In the genomic region with DNA sequence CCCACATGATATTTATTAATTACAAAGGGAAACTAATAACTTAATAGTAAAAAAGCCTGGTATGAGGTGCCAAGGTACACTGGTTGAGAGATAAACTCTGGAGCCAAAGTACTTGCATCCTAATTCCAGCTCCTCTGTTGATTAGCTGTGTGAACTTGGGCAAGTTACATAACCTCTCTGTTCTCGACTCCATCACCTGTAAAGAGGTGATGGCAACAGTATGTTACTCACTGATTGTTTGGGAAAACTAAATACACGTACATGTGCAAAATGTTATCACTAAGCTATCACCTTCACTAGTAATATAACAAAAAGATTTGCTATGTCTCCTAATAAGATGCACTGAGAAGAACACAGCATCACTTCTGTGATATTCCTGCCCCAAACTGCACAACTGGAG, we compare ENCODE assay signal across 28 cellular contexts.
"Had no signal": no experiment of that assay in that cellular context is flagged by ENCODE, and none has a peak within 500 bp of the region (broad histone marks: within the 10 kb centered on the region; RNA-seq: fewer than 3 reads in every experiment).

No MANE protein-coding gene starts in this region.

- H3K27ac ChIP-seq: stomach, suprapubic skin, testis, thoracic aorta, thyroid gland, tibial artery, tibial nerve, transverse colon, upper lobe of left lung, upper lobe of right lung, uterus, vagina had no signal

- H3K36me3 ChIP-seq: stomach, suprapubic skin, thoracic aorta, thyroid gland, tibial artery, tibial nerve, transverse colon, upper lobe of left lung, upper lobe of right lung, uterus, vagina had no signal

- DNase-seq: stimulated activated CD4-positive, alpha-beta T cell treated with anti-CD3 and anti-CD28 coated beads, Interleukin-2, amount 100 ng/mL, for 48 hours; stimulated activated CD4-positive, alpha-beta T cell treated with anti-CD3 and anti-CD28 coated beads, Interleukin-4, amount 100 ng/mL, for 1 hour; stimulated activated CD4-positive, alpha-beta T cell treated with anti-CD3 and anti-CD28 coated beads, Interleukin-4, amount 100 ng/mL, for 24 hours; stimulated activated CD4-positive, alpha-beta T cell treated with anti-CD3 and anti-CD28 coated beads, Interleukin-4, amount 100 ng/mL, for 4 hours; stimulated activated CD8-positive, alpha-beta memory T cell treated with anti-CD3 and anti-CD28 coated beads, Interleukin-4, amount 100 ng/mL, for 48 hours; stimulated activated naive B cell treated with anti-CD40 and anti-IgM and Interleukin-4, amounts not matched to agents 10 μg/mL and 1 μg/mL and 100 μg/mL, for 72 hours; stimulated activated naive CD4-positive, alpha-beta T cell; stimulated activated naive CD4-positive, alpha-beta T cell treated with Interleukin-2 at 50 U/mL for 16 hours; stimulated activated naive CD8-positive, alpha-beta T cell treated with anti-CD3 and anti-CD28 coated beads, Interleukin-15, amount 100 ng/mL, for 72 hours; stimulated activated naive CD8-positive, alpha-beta T cell treated with anti-CD3 and anti-CD28 coated beads, Interleukin-15, Interleukin-2, amounts not matched to agents 100 U/mL and 50 U/mL, for 24 hours; stomach; substantia nigra; testis; thyroid gland; tibial artery; transverse colon; trophoblast cell; upper lobe of left lung; upper lobe of right lung; uterus had no signal

- H3K4me1 Mint-ChIP-seq: stimulated activated effector memory CD8-positive, alpha-beta T cell treated with anti-CD3 and anti-CD28 coated beads, Interleukin-12 subunit alpha, Interleukin-12 subunit beta, amount 100 ng/mL, for 72 hours; stimulated activated memory B cell treated with anti-CD40 and anti-IgM and Interleukin-4, amounts not matched to agents 10 μg/mL and 1 μg/mL and 100 μg/mL, for 72 hours; stimulated activated naive CD8-positive, alpha-beta T cell treated with anti-CD3 and anti-CD28 coated beads, Interleukin-15, amount 100 ng/mL, for 72 hours had no signal

- H3K36me3 Mint-ChIP-seq: stimulated activated effector memory CD8-positive, alpha-beta T cell treated with anti-CD3 and anti-CD28 coated beads, Interleukin-12 subunit alpha, Interleukin-12 subunit beta, amount 100 ng/mL, for 72 hours; stimulated activated memory B cell treated with anti-CD40 and anti-IgM and Interleukin-4, amounts not matched to agents 10 μg/mL and 1 μg/mL and 100 μg/mL, for 72 hours; stimulated activated naive B cell treated with anti-CD40 and anti-IgM and Interleukin-4, amounts not matched to agents 10 μg/mL and 1 μg/mL and 100 μg/mL, for 72 hours; type B pancreatic cell had no signal

- H3K27me3 ChIP-seq: stomach, suprapubic skin, testis, thyroid gland, tibial artery, tibial nerve, transverse colon, upper lobe of left lung, upper lobe of right lung, uterus, vagina had no signal

- H3K4me3 ChIP-seq: stomach, suprapubic skin, testis, thoracic aorta, thyroid gland, tibial artery, tibial nerve, transverse colon, upper lobe of left lung, upper lobe of right lung, uterus, vagina had no signal

- H3K4me3 Mint-ChIP-seq: stimulated activated effector memory CD8-positive, alpha-beta T cell treated with anti-CD3 and anti-CD28 coated beads, Interleukin-12 subunit alpha, Interleukin-12 subunit beta, amount 100 ng/mL, for 72 hours; stimulated activated memory B cell treated with anti-CD40 and anti-IgM and Interleukin-4, amounts not matched to agents 10 μg/mL and 1 μg/mL and 100 μg/mL, for 72 hours; stimulated activated naive B cell treated with anti-CD40 and anti-IgM and Interleukin-4, amounts not matched to agents 10 μg/mL and 1 μg/mL and 100 μg/mL, for 72 hours; stimulated activated naive CD8-positive, alpha-beta T cell treated with anti-CD3 and anti-CD28 coated beads, Interleukin-15, amount 100 ng/mL, for 72 hours; stimulated activated naive CD8-positive, alpha-beta T cell treated with anti-CD3 and anti-CD28 coated beads, Interleukin-15, Interleukin-2, amounts not matched to agents 100 ng/mL and 50 ng/mL, for 24 hours; type B pancreatic cell had no signal

- H3K9me3 Mint-ChIP-seq: stimulated activated effector memory CD8-positive, alpha-beta T cell treated with anti-CD3 and anti-CD28 coated beads, Interleukin-12 subunit alpha, Interleukin-12 subunit beta, amount 100 ng/mL, for 72 hours; stimulated activated memory B cell treated with anti-CD40 and anti-IgM and Interleukin-4, amounts not matched to agents 10 μg/mL and 1 μg/mL and 100 μg/mL, for 72 hours; stimulated activated naive B cell treated with anti-CD40 and anti-IgM and Interleukin-4, amounts not matched to agents 10 μg/mL and 1 μg/mL and 100 μg/mL, for 72 hours; stimulated activated naive CD8-positive, alpha-beta T cell treated with anti-CD3 and anti-CD28 coated beads, Interleukin-15, amount 100 ng/mL, for 72 hours; stimulated activated naive CD8-positive, alpha-beta T cell treated with anti-CD3 and anti-CD28 coated beads, Interleukin-15, Interleukin-2, amounts not matched to agents 100 ng/mL and 50 ng/mL, for 24 hours; type B pancreatic cell had no signal

- H3K9me3 ChIP-seq: stomach, suprapubic skin, testis, thoracic aorta, thyroid gland, tibial artery, tibial nerve, transverse colon, upper lobe of left lung, upper lobe of right lung, uterus, vagina had no signal

- H3K4me1 ChIP-seq: stomach, suprapubic skin, testis, thyroid gland, tibial artery, tibial nerve, transverse colon, upper lobe of left lung, upper lobe of right lung, uterus, vagina had no signal

- ATAC-seq: stimulated activated effector memory CD8-positive, alpha-beta T cell treated with anti-CD3 and anti-CD28 coated beads, Interleukin-12 subunit alpha, Interleukin-12 subunit beta, amount 100 ng/mL, for 72 hours; stimulated activated memory B cell treated with anti-CD40 and anti-IgM and Interleukin-4, amounts not matched to agents 10 μg/mL and 1 μg/mL and 100 μg/mL, for 72 hours; stimulated activated naive B cell treated with anti-CD40 and anti-IgM and Interleukin-4, amounts not matched to agents 10 μg/mL and 1 μg/mL and 100 μg/mL, for 72 hours; stimulated activated naive CD8-positive, alpha-beta T cell treated with anti-CD3 and anti-CD28 coated beads, Interleukin-15, amount 100 ng/mL, for 72 hours; stimulated activated naive CD8-positive, alpha-beta T cell treated with anti-CD3 and anti-CD28 coated beads, Interleukin-15, Interleukin-2, amounts not matched to agents 100 U/mL and 50 U/mL, for 24 hours; upper lobe of right lung had no signal

- H3K27ac Mint-ChIP-seq: stimulated activated effector memory CD8-positive, alpha-beta T cell treated with anti-CD3 and anti-CD28 coated beads, Interleukin-12 subunit alpha, Interleukin-12 subunit beta, amount 100 ng/mL, for 72 hours; stimulated activated memory B cell treated with anti-CD40 and anti-IgM and Interleukin-4, amounts not matched to agents 10 μg/mL and 1 μg/mL and 100 μg/mL, for 72 hours; stimulated activated naive B cell treated with anti-CD40 and anti-IgM and Interleukin-4, amounts not matched to agents 10 μg/mL and 1 μg/mL and 100 μg/mL, for 72 hours; stimulated activated naive CD8-positive, alpha-beta T cell treated with anti-CD3 and anti-CD28 coated beads, Interleukin-15, amount 100 ng/mL, for 72 hours; stimulated activated naive CD8-positive, alpha-beta T cell treated with anti-CD3 and anti-CD28 coated beads, Interleukin-15, Interleukin-2, amounts not matched to agents 100 ng/mL and 50 ng/mL, for 24 hours; type B pancreatic cell had no signal

- H3K27me3 Mint-ChIP-seq: stimulated activated memory B cell treated with anti-CD40 and anti-IgM and Interleukin-4, amounts not matched to agents 10 μg/mL and 1 μg/mL and 100 μg/mL, for 72 hours; stimulated activated naive B cell treated with anti-CD40 and anti-IgM and Interleukin-4, amounts not matched to agents 10 μg/mL and 1 μg/mL and 100 μg/mL, for 72 hours; stimulated activated naive CD8-positive, alpha-beta T cell treated with anti-CD3 and anti-CD28 coated beads, Interleukin-15, amount 100 ng/mL, for 72 hours; stimulated activated naive CD8-positive, alpha-beta T cell treated with anti-CD3 and anti-CD28 coated beads, Interleukin-15, Interleukin-2, amounts not matched to agents 100 ng/mL and 50 ng/mL, for 24 hours; type B pancreatic cell had no signal
